Comparison of ENCODE assay signal across 2 cellular contexts in the genomic region with DNA sequence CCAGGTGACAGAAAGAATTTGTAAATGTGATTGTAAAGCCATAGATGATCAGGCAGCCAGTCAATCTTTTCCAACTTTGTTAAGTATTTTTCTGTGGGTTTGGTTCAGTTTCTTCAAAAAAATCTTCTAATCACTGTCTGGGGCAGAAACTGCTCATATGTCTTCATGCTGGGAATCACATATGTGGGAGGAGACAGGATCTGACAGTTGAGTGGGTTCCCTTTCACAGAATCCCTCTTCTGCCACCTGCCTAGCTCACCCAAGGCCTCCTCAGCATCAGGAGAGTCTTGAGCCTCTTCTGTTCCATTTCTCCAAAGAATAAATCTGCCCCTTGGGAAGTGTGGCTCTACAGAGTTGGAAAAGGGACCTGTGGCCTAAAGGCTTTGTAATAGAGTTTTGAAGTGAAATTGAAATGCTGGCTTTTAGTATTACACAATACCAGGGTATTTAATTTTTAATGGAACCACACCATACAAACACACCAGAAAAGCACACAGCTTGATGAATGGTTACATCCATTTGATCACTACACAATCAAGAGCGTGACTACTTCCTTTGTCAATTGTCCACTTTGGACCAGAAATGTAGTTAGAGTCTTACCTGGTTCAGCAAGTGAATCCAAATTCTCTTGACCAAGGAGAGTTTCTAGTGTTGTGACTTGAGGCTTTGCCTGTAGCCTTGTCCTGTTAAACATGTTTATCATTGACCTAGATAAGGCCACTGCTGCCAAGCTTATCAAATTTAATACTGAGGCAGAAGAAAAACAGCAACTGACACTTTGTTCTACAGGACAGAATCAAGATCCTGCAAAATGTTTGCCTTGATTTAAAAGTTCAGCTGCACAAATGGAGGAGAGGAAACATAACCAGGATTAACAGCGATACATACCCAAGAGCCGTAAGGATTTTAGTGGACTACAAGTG.
TF ChIP-seq lines count a peak whose summit lies in the region.

No MANE protein-coding gene starts in this region.

TF ChIP-seq in IMR-90, 13 proteins besides CTCF, POLR2A, EP300 and RAD21:
- TF ChIP-seq CEBPB (IDR thresholded peaks at IDR 0.05; ENCODE audit: low read depth, low read length) (peak; percentile 57; the same call in 1 of the 2 replicates), RCOR1 (IDR thresholded peaks at IDR 0.05; ENCODE audit: insufficient replicate concordance, low read length) (no peak), SMC3 (IDR thresholded peaks at IDR 0.05; ENCODE audit: low read depth, low read length) (no peak)

TF ChIP-seq in HepG2, 621 proteins besides CTCF, POLR2A, EP300 and RAD21:
- TF ChIP-seq CEBPB (IDR thresholded peaks at IDR 0.05; ENCODE audit: borderline replicate concordance, low read depth, low read length) (peak; percentile 48; the same call in 1 of the 2 replicates), ZNF292 (CRISPR knock-in tag; IDR thresholded peaks at IDR 0.05; ENCODE audit: borderline replicate concordance, low read depth) (no peak)
